ENCODE assay signal across 1 cellular context in the genomic region with DNA sequence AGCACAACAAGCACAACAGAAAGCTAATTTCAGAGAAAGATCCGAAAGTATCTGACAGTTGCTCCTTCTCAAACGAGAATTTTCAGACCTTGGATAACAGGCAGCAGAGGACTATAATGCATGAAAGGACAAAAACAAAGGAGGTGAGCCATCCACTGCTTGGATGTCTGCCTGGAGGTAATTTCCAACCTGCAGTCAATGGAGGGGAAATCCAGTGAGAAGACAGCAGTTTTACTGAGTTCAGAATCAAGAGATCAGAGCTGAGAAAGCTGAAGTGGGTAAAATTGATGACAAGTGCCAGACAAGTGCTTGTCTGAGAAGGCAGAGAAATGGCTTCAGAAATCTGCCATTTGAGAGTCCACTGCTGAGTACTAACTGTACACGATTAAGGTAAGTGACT.
TF ChIP-seq lines count a peak whose summit lies in the region.

No MANE protein-coding gene starts in this region.

TF ChIP-seq in HepG2, 621 proteins besides CTCF, POLR2A, EP300 and RAD21 (continued from another document):
- TF ChIP-seq, protein P1, sequence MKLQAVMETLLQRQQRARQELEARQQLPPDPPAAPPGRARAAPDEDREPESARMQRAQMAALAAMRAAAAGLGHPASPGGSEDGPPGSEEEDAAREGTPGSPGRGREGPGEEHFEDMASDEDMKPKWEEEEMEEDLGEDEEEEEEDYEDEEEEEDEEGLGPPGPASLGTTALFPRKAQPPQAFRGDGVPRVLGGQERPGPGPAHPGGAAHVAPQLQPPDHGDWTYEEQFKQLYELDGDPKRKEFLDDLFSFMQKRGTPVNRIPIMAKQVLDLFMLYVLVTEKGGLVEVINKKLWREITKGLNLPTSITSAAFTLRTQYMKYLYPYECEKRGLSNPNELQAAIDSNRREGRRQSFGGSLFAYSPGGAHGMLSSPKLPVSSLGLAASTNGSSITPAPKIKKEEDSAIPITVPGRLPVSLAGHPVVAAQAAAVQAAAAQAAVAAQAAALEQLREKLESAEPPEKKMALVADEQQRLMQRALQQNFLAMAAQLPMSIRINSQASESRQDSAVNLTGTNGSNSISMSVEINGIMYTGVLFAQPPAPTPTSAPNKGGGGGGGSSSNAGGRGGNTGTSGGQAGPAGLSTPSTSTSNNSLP (IDR thresholded peaks at IDR 0.05; ENCODE audit: low read depth, low read length): no peak
- no peak for TF ChIP-seq ZBTB38 (CRISPR knock-in tag; IDR thresholded peaks at IDR 0.05)
- TF ChIP-seq, protein P2, sequence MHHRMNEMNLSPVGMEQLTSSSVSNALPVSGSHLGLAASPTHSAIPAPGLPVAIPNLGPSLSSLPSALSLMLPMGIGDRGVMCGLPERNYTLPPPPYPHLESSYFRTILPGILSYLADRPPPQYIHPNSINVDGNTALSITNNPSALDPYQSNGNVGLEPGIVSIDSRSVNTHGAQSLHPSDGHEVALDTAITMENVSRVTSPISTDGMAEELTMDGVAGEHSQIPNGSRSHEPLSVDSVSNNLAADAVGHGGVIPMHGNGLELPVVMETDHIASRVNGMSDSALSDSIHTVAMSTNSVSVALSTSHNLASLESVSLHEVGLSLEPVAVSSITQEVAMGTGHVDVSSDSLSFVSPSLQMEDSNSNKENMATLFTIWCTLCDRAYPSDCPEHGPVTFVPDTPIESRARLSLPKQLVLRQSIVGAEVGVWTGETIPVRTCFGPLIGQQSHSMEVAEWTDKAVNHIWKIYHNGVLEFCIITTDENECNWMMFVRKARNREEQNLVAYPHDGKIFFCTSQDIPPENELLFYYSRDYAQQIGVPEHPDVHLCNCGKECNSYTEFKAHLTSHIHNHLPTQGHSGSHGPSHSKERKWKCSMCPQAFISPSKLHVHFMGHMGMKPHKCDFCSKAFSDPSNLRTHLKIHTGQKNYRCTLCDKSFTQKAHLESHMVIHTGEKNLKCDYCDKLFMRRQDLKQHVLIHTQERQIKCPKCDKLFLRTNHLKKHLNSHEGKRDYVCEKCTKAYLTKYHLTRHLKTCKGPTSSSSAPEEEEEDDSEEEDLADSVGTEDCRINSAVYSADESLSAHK (CRISPR knock-in tag; IDR thresholded peaks at IDR 0.05; ENCODE audit: borderline replicate concordance): no peak
- TF ChIP-seq ZFY (CRISPR knock-in tag; IDR thresholded peaks at IDR 0.05): no peak
- TF ChIP-seq FLYWCH1 (CRISPR knock-in tag; IDR thresholded peaks at IDR 0.05): no peak
- TF ChIP-seq ZNF329 (CRISPR knock-in tag; IDR thresholded peaks at IDR 0.05; ENCODE audit: low read depth): no peak
- TF ChIP-seq NKX3-1 (CRISPR knock-in tag; IDR thresholded peaks at IDR 0.05): no peak
- TF ChIP-seq ZNF282 (IDR thresholded peaks at IDR 0.05; ENCODE audit: partially characterized antibody): no peak
- TF ChIP-seq ZNF10 (CRISPR knock-in tag; IDR thresholded peaks at IDR 0.05; ENCODE audit: borderline replicate concordance, low read depth): no peak
- TF ChIP-seq, protein P3, sequence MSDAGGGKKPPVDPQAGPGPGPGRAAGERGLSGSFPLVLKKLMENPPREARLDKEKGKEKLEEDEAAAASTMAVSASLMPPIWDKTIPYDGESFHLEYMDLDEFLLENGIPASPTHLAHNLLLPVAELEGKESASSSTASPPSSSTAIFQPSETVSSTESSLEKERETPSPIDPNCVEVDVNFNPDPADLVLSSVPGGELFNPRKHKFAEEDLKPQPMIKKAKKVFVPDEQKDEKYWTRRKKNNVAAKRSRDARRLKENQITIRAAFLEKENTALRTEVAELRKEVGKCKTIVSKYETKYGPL (CRISPR knock-in tag; IDR thresholded peaks at IDR 0.05): no peak
- no peak for TF ChIP-seq HHEX (CRISPR knock-in tag; IDR thresholded peaks at IDR 0.05)
- TF ChIP-seq, protein P4, sequence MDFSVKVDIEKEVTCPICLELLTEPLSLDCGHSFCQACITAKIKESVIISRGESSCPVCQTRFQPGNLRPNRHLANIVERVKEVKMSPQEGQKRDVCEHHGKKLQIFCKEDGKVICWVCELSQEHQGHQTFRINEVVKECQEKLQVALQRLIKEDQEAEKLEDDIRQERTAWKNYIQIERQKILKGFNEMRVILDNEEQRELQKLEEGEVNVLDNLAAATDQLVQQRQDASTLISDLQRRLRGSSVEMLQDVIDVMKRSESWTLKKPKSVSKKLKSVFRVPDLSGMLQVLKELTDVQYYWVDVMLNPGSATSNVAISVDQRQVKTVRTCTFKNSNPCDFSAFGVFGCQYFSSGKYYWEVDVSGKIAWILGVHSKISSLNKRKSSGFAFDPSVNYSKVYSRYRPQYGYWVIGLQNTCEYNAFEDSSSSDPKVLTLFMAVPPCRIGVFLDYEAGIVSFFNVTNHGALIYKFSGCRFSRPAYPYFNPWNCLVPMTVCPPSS (IDR thresholded peaks at IDR 0.05): no peak
- TF ChIP-seq, protein P5, sequence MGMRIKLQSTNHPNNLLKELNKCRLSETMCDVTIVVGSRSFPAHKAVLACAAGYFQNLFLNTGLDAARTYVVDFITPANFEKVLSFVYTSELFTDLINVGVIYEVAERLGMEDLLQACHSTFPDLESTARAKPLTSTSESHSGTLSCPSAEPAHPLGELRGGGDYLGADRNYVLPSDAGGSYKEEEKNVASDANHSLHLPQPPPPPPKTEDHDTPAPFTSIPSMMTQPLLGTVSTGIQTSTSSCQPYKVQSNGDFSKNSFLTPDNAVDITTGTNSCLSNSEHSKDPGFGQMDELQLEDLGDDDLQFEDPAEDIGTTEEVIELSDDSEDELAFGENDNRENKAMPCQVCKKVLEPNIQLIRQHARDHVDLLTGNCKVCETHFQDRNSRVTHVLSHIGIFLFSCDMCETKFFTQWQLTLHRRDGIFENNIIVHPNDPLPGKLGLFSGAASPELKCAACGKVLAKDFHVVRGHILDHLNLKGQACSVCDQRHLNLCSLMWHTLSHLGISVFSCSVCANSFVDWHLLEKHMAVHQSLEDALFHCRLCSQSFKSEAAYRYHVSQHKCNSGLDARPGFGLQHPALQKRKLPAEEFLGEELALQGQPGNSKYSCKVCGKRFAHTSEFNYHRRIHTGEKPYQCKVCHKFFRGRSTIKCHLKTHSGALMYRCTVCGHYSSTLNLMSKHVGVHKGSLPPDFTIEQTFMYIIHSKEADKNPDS (CRISPR knock-in tag; IDR thresholded peaks at IDR 0.05): no peak
- TF ChIP-seq TRAFD1 (CRISPR knock-in tag; IDR thresholded peaks at IDR 0.05; ENCODE audit: borderline replicate concordance): no peak
TF ChIP-seq in HepG2: peak in this region for 0.
